Comparison of ENCODE assay signal across 9 cellular contexts in the genomic region with DNA sequence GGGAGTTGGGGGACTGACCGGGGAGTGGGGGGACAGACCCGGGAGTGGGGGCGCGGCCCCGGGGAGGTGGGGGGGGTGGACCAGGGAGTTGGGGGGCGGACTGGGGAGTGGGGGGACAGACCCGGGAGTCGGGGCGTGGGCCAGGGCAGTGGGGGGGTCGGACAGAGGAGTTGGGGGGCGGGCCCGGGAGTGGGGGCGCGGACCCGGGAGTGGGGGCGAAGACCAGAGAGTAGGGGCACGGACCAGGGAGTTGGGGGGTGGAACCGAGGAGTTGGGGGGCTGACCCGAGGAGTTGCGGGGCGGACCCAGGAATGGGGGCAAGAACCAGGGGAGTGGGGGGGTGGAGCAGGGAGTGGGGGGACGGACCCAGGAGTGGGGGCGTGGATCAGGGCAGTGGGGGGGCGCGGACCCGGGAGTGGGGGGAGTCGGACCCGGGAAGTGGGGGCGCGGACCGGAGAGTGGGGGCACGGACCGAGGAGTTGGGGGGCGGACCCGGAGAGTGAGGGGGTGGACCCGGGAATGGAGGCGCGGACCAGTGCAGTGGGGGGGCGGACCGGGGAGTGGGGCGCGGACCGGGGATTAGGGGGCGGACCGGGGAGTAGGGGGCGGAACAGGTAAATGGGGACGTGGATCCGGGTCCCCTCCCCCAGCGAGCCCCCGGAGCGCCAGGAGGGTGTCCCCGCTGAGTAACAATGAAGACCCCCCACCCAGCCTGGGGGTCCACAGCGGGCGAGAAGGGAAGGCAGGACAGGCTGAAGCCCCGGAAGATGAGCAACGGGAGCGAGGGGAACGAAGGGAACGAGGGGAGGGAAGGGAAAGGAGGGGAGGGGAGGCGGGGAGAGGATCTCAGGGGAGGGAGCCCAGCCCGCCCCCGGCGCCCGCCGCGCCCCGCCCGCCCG. TPM values are rescaled to one million over a fixed set of nuclear protein-coding genes. Genes with fewer than 3 reads are reported as not detected.
DNase-seq lines count a peak whose midpoint lies in the region; FAIRE-seq and TF ChIP-seq lines count a peak whose summit lies in the region.
"Had no signal": no experiment of that assay in that cellular context is flagged by ENCODE, and none has a peak within 500 bp of the region (broad histone marks: within the 10 kb centered on the region; RNA-seq: fewer than 3 reads in every experiment).

No MANE protein-coding gene starts in this region.

- no peak for FAIRE-seq in RCC 7860 (lab: Jason Lieb, UNC)

- no peaks in the 10 kb centered on the region for H3K27me3 Mint-ChIP-seq in Calu3 (ENCODE audit: unreplicated experiment)

- H3K9me3 Mint-ChIP-seq in Calu3 (ENCODE audit: low read depth, unreplicated experiment): no peaks in the 10 kb centered on the region

- H3K27ac ChIP-seq in KOPT-K1 (ENCODE audit: low read depth, low read length, poor library complexity, severe bottlenecking): peak overlapping the region; percentile 68
- peak overlapping the region; percentile 96 to 98 for H3K27ac ChIP-seq in breast epithelium
- H3K27ac ChIP-seq in mesodermal cell (ENCODE audit: low read depth, low read length, severe bottlenecking): peak overlapping the region; percentile 41
- peak overlapping the region; percentile 55 to 90 for H3K27ac ChIP-seq in uterus

- peaks cover 8% of the 10 kb centered on the region for H3K4me1 Mint-ChIP-seq in Calu3 (ENCODE audit: low read depth, unreplicated experiment)

- H3K36me3 ChIP-seq in KOPT-K1 (ENCODE audit: insufficient read depth, low read length): no peaks in the 10 kb centered on the region
- no peaks in the 10 kb centered on the region for H3K36me3 ChIP-seq in breast epithelium
- H3K36me3 ChIP-seq in mesodermal cell (ENCODE audit: control insufficient read depth, insufficient read depth, low read length): peaks cover 7% of the 10 kb centered on the region
- no peaks in the 10 kb centered on the region for H3K36me3 ChIP-seq in uterus

- H3K36me3 Mint-ChIP-seq in Calu3 (ENCODE audit: insufficient read depth, unreplicated experiment): peaks cover 29% of the 10 kb centered on the region

- TF ChIP-seq CTCF in Calu3 (IDR thresholded peaks at IDR 0.05; ENCODE audit: unreplicated experiment) (no peak), breast epithelium (IDR thresholded peaks at IDR 0.05) (no peak), uterus (IDR thresholded peaks at IDR 0.05) (no peak)

- WGBS in mesodermal cell (ENCODE audit: insufficient coverage in 2 of 2), 2 experiments: 33% methylated on average over 16 of the region's 69 CpGs; no CpG with 5 or more reads in 1 of the 2 experiments

- H3K27me3 ChIP-seq in breast epithelium (peaks cover 0 to 6% of the 10 kb centered on the region in 2 donors), uterus (peaks cover 0 to 3% of the 10 kb centered on the region in 2 donors)

- no peak overlapping the region for H3K27ac Mint-ChIP-seq in Calu3 (ENCODE audit: unreplicated experiment)

- TF ChIP-seq POLR2A in breast epithelium (IDR thresholded peaks at IDR 0.05): no peak
- TF ChIP-seq POLR2A in uterus (IDR thresholded peaks at IDR 0.05): no peak

- H3K4me3 ChIP-seq in breast epithelium (peak overlapping the region; percentile 80 to 98 (median 85)), mesodermal cell (ENCODE audit: extremely low read depth, insufficient read depth, low read length, poor library complexity, severe bottlenecking) (peak overlapping the region; percentile 86), uterus (peak overlapping the region; percentile 91 to 96)

- H3K4me1 ChIP-seq in breast epithelium: peaks cover 3 to 8% of the 10 kb centered on the region in 2 donors
- H3K4me1 ChIP-seq in mesodermal cell (ENCODE audit: control insufficient read depth, insufficient read depth, low read length, poor library complexity, severe bottlenecking): peaks cover 7% of the 10 kb centered on the region
- H3K4me1 ChIP-seq in uterus: peaks cover 0 to 12% of the 10 kb centered on the region in 2 donors

- H3K4me3 Mint-ChIP-seq in Calu3 (ENCODE audit: low read depth, unreplicated experiment): peak overlapping the region; percentile 73

- intact Hi-C loops in Calu3 (cut with micrococcal nuclease; ENCODE audit: unreplicated experiment) (no loop called here), breast epithelium (cut with DNase I; ENCODE audit: low total_unique reads) (no loop called here), uterus (cut with DNase I; ENCODE audit: low total_unique reads) (no loop called here)

- BruUV-seq in Calu3 (replicated peaks; lab: Mats Ljungman, UMichigan): no TSS peak

- no peaks in the 10 kb centered on the region for H3K9me3 ChIP-seq in KOPT-K1 (ENCODE audit: insufficient read depth, low read length, poor library complexity, severe bottlenecking)
- no peaks in the 10 kb centered on the region for H3K9me3 ChIP-seq in breast epithelium
- H3K9me3 ChIP-seq in mesodermal cell (ENCODE audit: control insufficient read depth, low read length): no peaks in the 10 kb centered on the region
- H3K9me3 ChIP-seq in uterus: no peaks in the 10 kb centered on the region

- CTCF ChIA-PET in Calu3 (lab: Charles Lee): no interaction called here

- DNase-seq in Calu3 (peak; percentile 13), breast epithelium (ENCODE audit: low spot score in 2 of 2) (peak in 1 of 2 donors; percentile 41), uterus (no peak), Ammon's horn (ENCODE audit: low spot score) (no peak), superior temporal gyrus (ENCODE audit: extremely low spot score) (no peak), RCC 7860 (ENCODE audit: low spot score) (no peak)

RNA-seq across cellular contexts. Expression of gene R3HDM4, which starts 0.6 kb away (rescaled TPM):
- 54.0 and 55.5 TPM in 2 replicates for total RNA-seq in Calu3 (2022)
- 10 to 100 TPM; 31.8 to 41.6 (median 41.0) TPM for total RNA-seq in breast epithelium
- 62.6 TPM for polyA plus RNA-seq in mesodermal cell (2013, experiment 1 of 2)
- 47.1 TPM for polyA plus RNA-seq in mesodermal cell (2013, experiment 2 of 2)
- total RNA-seq in uterus: 10 to 100 TPM in 3 of 4 donors, 1 to 10 TPM in 1; 5.3 to 38.2 (median 21.2) TPM

RNA-seq across cellular contexts. Expression of gene KISS1R, which starts 4.7 kb away (rescaled TPM):
- total RNA-seq in Calu3 (2022): not detected in 2 replicates
- total RNA-seq in breast epithelium: under 1 TPM in 2 of 3 donors, not detected in 1; 0.15 to 0.33 TPM
- polyA plus RNA-seq in mesodermal cell (2013, experiment 1 of 2): not detected
- polyA plus RNA-seq in mesodermal cell (2013, experiment 2 of 2): not detected
- under 1 TPM in 1 of 4 donors, not detected in 3; 0.14 TPM for total RNA-seq in uterus
- total RNA-seq: renal cortical epithelial cell had no signal

RNA-seq across cellular contexts. Expression of gene ARID3A, which starts 13.4 kb away (rescaled TPM):
- total RNA-seq in Calu3 (2022) (0.85 and 1.6 TPM in 2 replicates), breast epithelium (10 to 100 TPM in 1 of 3 donors, 1 to 10 TPM in 2; 3.5 to 11.1 (median 4.8) TPM), uterus (10 to 100 TPM in 1 of 4 donors, 1 to 10 TPM in 3; 1.3 to 22.0 (median 3.8) TPM)
- 119 TPM for polyA plus RNA-seq in mesodermal cell (2013, experiment 1 of 2)
- polyA plus RNA-seq in mesodermal cell (2013, experiment 2 of 2): 101 TPM

RNA-seq across cellular contexts. Expression of gene RNU6-9, which starts 19.1 kb away (rescaled TPM):
- total RNA-seq in Calu3 (2022): not detected in 2 replicates
- not detected for total RNA-seq in breast epithelium
- under 0.01 TPM for polyA plus RNA-seq in mesodermal cell (2013, experiment 1 of 2)
- under 0.01 TPM for polyA plus RNA-seq in mesodermal cell (2013, experiment 2 of 2)
- not detected for total RNA-seq in uterus
- total RNA-seq: renal cortical epithelial cell had no signal

RNA-seq across cellular contexts. Expression of gene MED16, which starts 19.4 kb away (rescaled TPM):
- total RNA-seq in Calu3 (2022) (21.4 and 22.4 TPM in 2 replicates), breast epithelium (10 to 100 TPM; 14.9 to 33.1 (median 32.8) TPM), uterus (10 to 100 TPM; 12.0 to 69.1 (median 43.1) TPM)
- polyA plus RNA-seq in mesodermal cell (2013, experiment 1 of 2): 69.1 TPM
- polyA plus RNA-seq in mesodermal cell (2013, experiment 2 of 2): 50.7 TPM

Comparison
In these comparisons a context has a peak if more than half of its experiments do, and no peak if none do; other contexts are left out.
1. H3K27ac ChIP-seq: peak in every context shown above with its lines; median percentile 97 in breast epithelium; 72 in uterus; 68 in KOPT-K1; 41 in mesodermal cell.